ENCODE assay signal across 25 cellular contexts in genomic region chr10:112345202-112345601, GRCh38. TPM values are rescaled to one million over a fixed set of nuclear protein-coding genes. Genes with fewer than 3 reads are reported as not detected.
"Had no signal": no experiment of that assay in that cellular context is flagged by ENCODE, and none has a peak within 500 bp of the region (broad histone marks: within the 10 kb centered on the region; RNA-seq: fewer than 3 reads in every experiment).

No MANE protein-coding gene starts in this region.

- H3K27ac ChIP-seq: left lung, lower lobe of right lung, ovary, right atrium auricular region, right lobe of liver, stomach, testis, thyroid gland, transverse colon, upper lobe of left lung, vagina had no signal

- H3K4me1 ChIP-seq: left lung, lower lobe of right lung, right atrium auricular region, stomach, testis, thyroid gland, upper lobe of left lung, vagina had no signal

- H3K9me3 Mint-ChIP-seq: naive thymus-derived CD8-positive, alpha-beta T cell; nephron progenitor cell had no signal

- ATAC-seq: left colon; left lung; lower lobe of right lung; naive thymus-derived CD8-positive, alpha-beta T cell; right lobe of liver; stimulated activated naive B cell treated with anti-CD40 and anti-IgM and Interleukin-4, amounts not matched to agents 10 μg/mL and 1 μg/mL and 100 μg/mL, for 72 hours had no signal

- H3K36me3 Mint-ChIP-seq: naive thymus-derived CD8-positive, alpha-beta T cell; stimulated activated naive B cell treated with anti-CD40 and anti-IgM and Interleukin-4, amounts not matched to agents 10 μg/mL and 1 μg/mL and 100 μg/mL, for 72 hours had no signal

- H3K4me2 ChIP-seq: smooth muscle cell had no signal

- H3K36me3 ChIP-seq: left lung, lower lobe of right lung, ovary, right atrium auricular region, right lobe of liver, stomach, thyroid gland, transverse colon, upper lobe of left lung, vagina had no signal

- H3K27me3 ChIP-seq: left lung, ovary, right atrium auricular region, right lobe of liver, stomach, testis, thyroid gland, transverse colon, upper lobe of left lung, vagina had no signal

- H3K4me1 Mint-ChIP-seq: nephron progenitor cell had no signal

- H3K9me3 ChIP-seq: left lung, lower lobe of right lung, ovary, right atrium auricular region, right lobe of liver, stomach, testis, thyroid gland, transverse colon, upper lobe of left lung, vagina had no signal

- H3K4me3 ChIP-seq: left lung, lower lobe of right lung, ovary, right atrium auricular region, right lobe of liver, smooth muscle cell, stomach, testis, thyroid gland, transverse colon, upper lobe of left lung, vagina had no signal

- H3K4me3 Mint-ChIP-seq: naive thymus-derived CD8-positive, alpha-beta T cell; nephron progenitor cell; stimulated activated naive B cell treated with anti-CD40 and anti-IgM and Interleukin-4, amounts not matched to agents 10 μg/mL and 1 μg/mL and 100 μg/mL, for 72 hours had no signal

- H3K27ac Mint-ChIP-seq: nephron progenitor cell; progenitor cell of endocrine pancreas; stimulated activated naive B cell treated with anti-CD40 and anti-IgM and Interleukin-4, amounts not matched to agents 10 μg/mL and 1 μg/mL and 100 μg/mL, for 72 hours had no signal

- DNase-seq: hippocampal formation; kidney; left colon; left lung; lower lobe of right lung; mammary epithelial cell; mesenchymal stem cell; naive thymus-derived CD8-positive, alpha-beta T cell; nephron progenitor cell; ovary; right lobe of liver; stimulated activated CD4-positive, alpha-beta T cell treated with anti-CD3 and anti-CD28 coated beads, Interleukin-1b, Interleukin-23, amount 100 ng/mL, for 48 hours; stimulated activated CD4-positive, alpha-beta T cell treated with anti-CD3 and anti-CD28 coated beads, Interleukin-2, amount 100 ng/mL, for 48 hours; stimulated activated CD4-positive, alpha-beta T cell treated with anti-CD3 and anti-CD28 coated beads, Interleukin-4, amount 100 ng/mL, for 4 hours; stimulated activated CD8-positive, alpha-beta memory T cell treated with anti-CD3 and anti-CD28 coated beads, Interleukin-4, amount 100 ng/mL, for 48 hours; stimulated activated naive B cell treated with anti-CD40 and anti-IgM and Interleukin-4, amounts not matched to agents 10 μg/mL and 1 μg/mL and 100 μg/mL, for 72 hours; stomach; testis; thyroid gland; upper lobe of left lung had no signal

RNA-seq across cellular contexts. Expression of gene ACSL5, which starts 28.7 kb away (rescaled TPM):
- total RNA-seq: smooth muscle cell had no signal
